In the genomic region with DNA sequence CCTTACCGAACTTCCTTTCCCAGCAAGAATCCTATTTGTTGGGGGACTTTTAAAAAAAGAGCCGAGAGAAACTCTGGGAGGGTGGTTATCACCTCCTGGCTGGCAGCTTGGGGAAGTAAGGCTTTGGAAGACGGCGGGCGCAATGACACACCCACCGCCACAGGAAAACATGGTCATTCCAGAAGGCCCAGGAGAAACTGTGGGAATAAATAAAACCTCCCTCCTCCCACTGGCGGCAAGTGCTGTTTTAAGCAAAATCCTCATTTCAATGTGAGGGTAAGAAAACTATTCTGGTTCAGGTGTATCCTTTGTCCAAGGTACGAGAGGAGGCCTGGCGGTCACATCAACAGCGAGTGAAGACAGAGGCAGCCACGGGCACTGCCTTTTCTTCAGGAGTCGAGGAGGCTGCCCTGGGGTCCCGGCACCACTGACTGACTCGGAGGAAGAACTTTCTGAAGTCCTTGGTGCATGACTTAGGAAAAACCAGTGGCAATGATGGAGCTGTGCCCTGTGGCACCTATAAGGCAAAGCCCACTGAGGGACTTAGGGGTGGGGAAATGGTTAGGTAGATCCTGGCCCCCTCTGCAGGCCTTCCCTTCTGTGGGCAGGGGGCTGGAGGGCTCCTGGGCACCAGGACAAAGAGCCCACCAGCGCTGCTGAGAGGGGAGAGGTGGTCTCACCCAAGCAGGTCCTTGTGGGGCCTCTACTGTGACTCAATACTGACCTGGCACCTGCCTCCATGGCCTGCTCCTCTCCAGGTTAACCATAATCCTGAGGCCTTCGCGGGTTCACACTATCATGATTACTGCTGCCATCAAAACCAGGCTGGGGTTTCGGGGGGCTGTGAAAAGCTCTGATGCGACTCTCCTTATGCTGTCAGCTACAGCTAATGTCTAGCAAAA, we compare ENCODE assay signal across 8 cellular contexts. TPM values are rescaled to one million over a fixed set of nuclear protein-coding genes. Genes with fewer than 3 reads are reported as not detected.
DNase-seq lines count a peak whose midpoint lies in the region; ATAC-seq and TF ChIP-seq lines count a peak whose summit lies in the region.

No MANE protein-coding gene starts in this region.

- H3K9me2 ChIP-seq in OCI-LY1 (ENCODE audit: low read depth, low read length): no peaks in the 10 kb centered on the region

- peaks cover 4% of the 10 kb centered on the region; the same call in 1 of the 2 replicates for H3K36me3 ChIP-seq in ACC112 (ENCODE audit: insufficient read depth, low read length)
- H3K36me3 ChIP-seq in OCI-LY1 (ENCODE audit: insufficient read depth, low read length): peaks cover 24% of the 10 kb centered on the region; the same call in 1 of the 2 replicates
- peaks cover 7% of the 10 kb centered on the region for H3K36me3 ChIP-seq in effector memory CD4-positive, alpha-beta T cell (ENCODE audit: control insufficient read depth, insufficient read depth, low read length)
- peaks cover 5% of the 10 kb centered on the region for H3K36me3 ChIP-seq in neural progenitor cell

- no peaks in the 10 kb centered on the region for H3K9me3 ChIP-seq in OCI-LY1 (ENCODE audit: low read length)
- no peaks in the 10 kb centered on the region for H3K9me3 ChIP-seq in effector memory CD4-positive, alpha-beta T cell (ENCODE audit: control insufficient read depth, low read length)
- H3K9me3 ChIP-seq in neural progenitor cell (ENCODE audit: low read depth): no peaks in the 10 kb centered on the region

- TF ChIP-seq CTCF in OCI-LY1 (IDR thresholded peaks at IDR 0.05; ENCODE audit: low read length) (no peak), neural progenitor cell (IDR thresholded peaks at IDR 0.05) (no peak)

- H3K4me2 ChIP-seq in OCI-LY1 (ENCODE audit: low read length): peak overlapping the region; percentile 79
- peak overlapping the region; percentile 53 for H3K4me2 ChIP-seq in neural progenitor cell

- H3F3A ChIP-seq in OCI-LY1 (ENCODE audit: insufficient read depth, low read length) (0 out of 2 replicates have a peak, but pooled peaks cover 4% of the 10 kb centered on the region), neural progenitor cell (ENCODE audit: low read depth) (peaks cover 61% of the 10 kb centered on the region)

- no peaks in the 10 kb centered on the region for H3K27me3 ChIP-seq in ACC112 (ENCODE audit: insufficient read depth, low read length)
- no peaks in the 10 kb centered on the region for H3K27me3 ChIP-seq in OCI-LY1 (ENCODE audit: insufficient read depth, low read length)
- H3K27me3 ChIP-seq in effector memory CD4-positive, alpha-beta T cell (replicated peaks; ENCODE audit: control insufficient read depth, insufficient read depth, low read length, poor library complexity, severe bottlenecking): no peaks in the 10 kb centered on the region
- no peaks in the 10 kb centered on the region for H3K27me3 ChIP-seq in neural progenitor cell

- H3K4me3 ChIP-seq in ACC112 (ENCODE audit: low read depth, low read length): no peak overlapping the region
- peak overlapping the region; percentile 59 for H3K4me3 ChIP-seq in OCI-LY1 (ENCODE audit: low read depth, low read length, poor library complexity, severe bottlenecking)
- no peak overlapping the region for H3K4me3 ChIP-seq in effector memory CD4-positive, alpha-beta T cell (ENCODE audit: insufficient read depth, low read depth, low read length, poor library complexity, severe bottlenecking)
- no peak overlapping the region for H3K4me3 ChIP-seq in neural progenitor cell

- H3K4me1 Mint-ChIP-seq in neural progenitor cell: peaks cover 82% of the 10 kb centered on the region

- DNase-seq in effector memory CD4-positive, alpha-beta T cell: no peak
- DNase-seq in neural progenitor cell (ENCODE audit: low spot score): no peak
- no peak for DNase-seq in ureter (ENCODE audit: low spot score)
- no peak for DNase-seq in foreskin melanocyte

- no peak overlapping the region for H2AFZ ChIP-seq in ACC112 (ENCODE audit: low read length, unreplicated experiment)
- H2AFZ ChIP-seq in OCI-LY1 (ENCODE audit: low read length): no peak overlapping the region
- H2AFZ ChIP-seq in neural progenitor cell (replicated peaks): no peak overlapping the region

- no peak for ATAC-seq in GM19324 (IDR thresholded peaks at IDR 0.05; ENCODE audit: low FRiP score, unreplicated experiment)
- ATAC-seq in HG03521 (IDR thresholded peaks at IDR 0.05; ENCODE audit: unreplicated experiment): no peak

- H3K27ac Mint-ChIP-seq in neural progenitor cell: peak overlapping the region; percentile 100

- peaks cover 49% of the 10 kb centered on the region for H3K4me1 ChIP-seq in ACC112 (ENCODE audit: control insufficient read depth, insufficient read depth, low read length, unreplicated experiment)
- peaks cover 76% of the 10 kb centered on the region for H3K4me1 ChIP-seq in OCI-LY1 (ENCODE audit: insufficient read depth, low read length, severe bottlenecking)
- peaks cover 86% of the 10 kb centered on the region for H3K4me1 ChIP-seq in effector memory CD4-positive, alpha-beta T cell (ENCODE audit: control insufficient read depth, insufficient read depth, low read length, poor library complexity, severe bottlenecking)
- peaks cover 61% of the 10 kb centered on the region for H3K4me1 ChIP-seq in neural progenitor cell

- peaks cover 5% of the 10 kb centered on the region for H3K36me3 Mint-ChIP-seq in neural progenitor cell

- H3K27me3 Mint-ChIP-seq in neural progenitor cell (ENCODE audit: insufficient read depth, low read depth): peaks cover 14% of the 10 kb centered on the region

- H3K9me3 Mint-ChIP-seq in neural progenitor cell: no peaks in the 10 kb centered on the region

- H4K20me1 ChIP-seq in OCI-LY1 (ENCODE audit: insufficient read depth, low read length) (no peaks in the 10 kb centered on the region), neural progenitor cell (ENCODE audit: low read depth) (no peaks in the 10 kb centered on the region)

- H3K27ac ChIP-seq in ACC112 (ENCODE audit: low read depth, low read length) (peak overlapping the region; percentile 96), OCI-LY1 (ENCODE audit: low read depth, low read length, poor library complexity, severe bottlenecking) (peak overlapping the region; percentile 99), neural progenitor cell (peak overlapping the region; percentile 82)
- peak overlapping the region; percentile 59 for H3K27ac ChIP-seq in effector memory CD4-positive, alpha-beta T cell (ENCODE audit: insufficient read depth, low read length, poor library complexity, severe bottlenecking)

- H3K79me2 ChIP-seq in ACC112 (ENCODE audit: control insufficient read depth, insufficient read depth, low read length, unreplicated experiment) (no peaks in the 10 kb centered on the region), OCI-LY1 (ENCODE audit: insufficient read depth, low read length) (no peaks in the 10 kb centered on the region), neural progenitor cell (ENCODE audit: low read depth) (no peaks in the 10 kb centered on the region)

- peak overlapping the region; percentile 94 for H3K9ac ChIP-seq in OCI-LY1 (ENCODE audit: low read length)
- no peak overlapping the region for H3K9ac ChIP-seq in neural progenitor cell

- H3K4me3 Mint-ChIP-seq in neural progenitor cell: peak overlapping the region; percentile 75

RNA-seq across cellular contexts. Expression of gene DNAJB12, which starts 21.4 kb away (rescaled TPM):
- total RNA-seq in neural progenitor cell (ENCODE audit: low replicate concordance) (8.8 and 16.1 TPM in 2 replicates), ureter (44.9 TPM)

RNA-seq across cellular contexts. Expression of gene DDIT4, which starts 59.6 kb away (rescaled TPM):
- total RNA-seq in neural progenitor cell (ENCODE audit: low replicate concordance): 257 and 436 TPM in 2 replicates
- total RNA-seq in ureter: 525 TPM
